ENCODE assay signal across 31 cellular contexts in the genomic region with DNA sequence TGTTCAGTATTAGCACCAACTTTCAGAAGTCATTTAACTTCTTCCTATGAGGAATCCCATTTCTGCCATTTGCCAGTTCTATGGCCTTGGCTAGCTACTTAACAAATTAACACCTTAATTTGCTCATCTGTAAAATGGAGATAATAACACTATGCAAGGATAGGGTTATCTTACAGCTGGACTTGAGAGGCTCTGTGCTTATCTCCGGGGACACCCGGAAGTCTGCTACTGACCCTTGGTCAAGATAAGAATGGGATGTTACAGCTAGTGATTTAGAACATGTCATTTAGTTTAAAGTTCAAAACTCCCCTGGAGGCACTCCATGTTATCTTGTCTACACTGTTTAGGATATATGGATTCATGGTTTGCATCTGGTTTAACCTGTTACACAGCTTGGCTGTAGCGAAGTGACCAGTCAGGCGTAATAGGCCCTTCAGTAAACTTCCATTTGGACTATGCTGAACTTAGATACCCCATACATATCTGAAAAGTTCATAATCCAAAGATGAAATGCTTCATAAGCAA.
"Had no signal": no experiment of that assay in that cellular context is flagged by ENCODE, and none has a peak within 500 bp of the region (broad histone marks: within the 10 kb centered on the region; RNA-seq: fewer than 3 reads in every experiment).

No MANE protein-coding gene starts in this region.

- H3K9me3 Mint-ChIP-seq: natural killer cell had no signal

- H3K27me3 Mint-ChIP-seq: naive B cell; stimulated activated naive B cell treated with anti-CD40 and anti-IgM and Interleukin-4, amounts not matched to agents 10 μg/mL and 1 μg/mL and 100 μg/mL, for 72 hours had no signal

- H3K36me3 ChIP-seq: left lung, lower lobe of right lung, neural progenitor cell, neutrophil, stomach, thyroid gland, transverse colon, upper lobe of right lung had no signal

- H3K27ac ChIP-seq: hepatocyte, left lung, lower lobe of right lung, neural progenitor cell, neutrophil, parathyroid adenoma, skin epidermis, stomach, testis, thyroid gland, transverse colon, upper lobe of right lung had no signal

- H3K4me3 ChIP-seq: hepatocyte, left lung, lower lobe of right lung, neural progenitor cell, skin epidermis, stomach, testis, thyroid gland, transverse colon, upper lobe of right lung had no signal

- H3K79me2 ChIP-seq: hepatocyte, parathyroid adenoma had no signal

- H3K4me2 ChIP-seq: hepatocyte, neural progenitor cell had no signal

- H3K9me3 ChIP-seq: lower lobe of right lung, neutrophil, stomach, testis, thyroid gland, transverse colon, upper lobe of right lung had no signal

- FAIRE-seq: urothelium cell line had no signal

- H3K36me3 Mint-ChIP-seq: mesothelial cell of epicardium; naive B cell; natural killer cell; neural progenitor cell; stimulated activated naive B cell treated with anti-CD40 and anti-IgM and Interleukin-4, amounts not matched to agents 10 μg/mL and 1 μg/mL and 100 μg/mL, for 72 hours had no signal

- ATAC-seq: left colon; left lung; lower lobe of right lung; natural killer cell; right cardiac atrium; sciatic nerve; stimulated activated naive B cell treated with anti-CD40 and anti-IgM and Interleukin-4, amounts not matched to agents 10 μg/mL and 1 μg/mL and 100 μg/mL, for 72 hours; stimulated activated naive CD8-positive, alpha-beta T cell treated with anti-CD3 and anti-CD28 coated beads, Interleukin-15, Interleukin-2, amounts not matched to agents 100 U/mL and 50 U/mL, for 24 hours; upper lobe of right lung had no signal

- H3K27ac Mint-ChIP-seq: mesothelial cell of epicardium; naive B cell; natural killer cell; nephron progenitor cell; neural progenitor cell; stimulated activated naive B cell treated with anti-CD40 and anti-IgM and Interleukin-4, amounts not matched to agents 10 μg/mL and 1 μg/mL and 100 μg/mL, for 72 hours had no signal

- H3K4me1 Mint-ChIP-seq: mesothelial cell of epicardium; naive B cell; natural killer cell; nephron progenitor cell; neural progenitor cell; stimulated activated naive B cell treated with anti-CD40 and anti-IgM and Interleukin-4, amounts not matched to agents 10 μg/mL and 1 μg/mL and 100 μg/mL, for 72 hours had no signal

- H3K4me1 ChIP-seq: left lung, lower lobe of right lung, neural progenitor cell, parathyroid adenoma, stomach, testis, thyroid gland, transverse colon, upper lobe of right lung had no signal

- H3K9ac ChIP-seq: neural progenitor cell, parathyroid adenoma had no signal

- H3K4me3 Mint-ChIP-seq: mesothelial cell of epicardium; naive B cell; natural killer cell; nephron progenitor cell; neural progenitor cell; stimulated activated naive B cell treated with anti-CD40 and anti-IgM and Interleukin-4, amounts not matched to agents 10 μg/mL and 1 μg/mL and 100 μg/mL, for 72 hours had no signal

- H2AFZ ChIP-seq: hepatocyte, neural progenitor cell, parathyroid adenoma had no signal

- DNase-seq: kidney; left colon; left lung; lower lobe of right lung; mammary epithelial cell; mesenchymal stem cell; naive B cell; natural killer cell; nephron progenitor cell; occipital lobe; retina; right cardiac atrium; stimulated activated CD4-positive, alpha-beta T cell treated with anti-CD3 and anti-CD28 coated beads, Interleukin-12 subunit alpha, Interleukin-12 subunit beta, amount 100 ng/mL, for 4 hours; stimulated activated CD4-positive, alpha-beta T cell treated with anti-CD3 and anti-CD28 coated beads, Interleukin-15, amount 100 ng/mL, for 24 hours; stimulated activated CD4-positive, alpha-beta T cell treated with anti-CD3 and anti-CD28 coated beads, Interleukin-2, amount 100 ng/mL, for 24 hours; stimulated activated CD4-positive, alpha-beta T cell treated with anti-CD3 and anti-CD28 coated beads, Interleukin-4, amount 100 ng/mL, for 1 hour; stimulated activated naive B cell treated with anti-CD40 and anti-IgM and Interleukin-4, amounts not matched to agents 10 μg/mL and 1 μg/mL and 100 μg/mL, for 72 hours; stimulated activated naive CD8-positive, alpha-beta T cell treated with anti-CD3 and anti-CD28 coated beads, Interleukin-15, Interleukin-2, amounts not matched to agents 100 U/mL and 50 U/mL, for 24 hours; stomach; testis; thyroid gland; transverse colon; upper lobe of right lung had no signal

- H3K27me3 ChIP-seq: hepatocyte, left lung, neural progenitor cell, neutrophil, stomach, testis, thyroid gland, transverse colon, upper lobe of right lung had no signal
